Comparison of ENCODE assay signal across 1 cellular context in genomic region chr1:246583448-246584185, GRCh38.
A peak's percentile ranks its signal among the peaks of the same experiment; 100 is the strongest.
TF ChIP-seq lines count a peak whose summit lies in the region.

No MANE protein-coding gene starts in this region.

TF ChIP-seq in HepG2, 621 proteins besides CTCF, POLR2A, EP300 and RAD21 (continued from another document and continues in another):
- TF ChIP-seq MXD1 (CRISPR knock-in tag; IDR thresholded peaks at IDR 0.05) (no peak), HHEX (CRISPR knock-in tag; IDR thresholded peaks at IDR 0.05) (peak; percentile 72), ZNF468 (CRISPR knock-in tag; IDR thresholded peaks at IDR 0.05) (no peak), SIX1 (CRISPR knock-in tag; IDR thresholded peaks at IDR 0.05; ENCODE audit: borderline replicate concordance) (peak; percentile 89; the same call in 1 of the 2 replicates), FLYWCH1 (CRISPR knock-in tag; IDR thresholded peaks at IDR 0.05) (no peak), MNT (IDR thresholded peaks at IDR 0.05) (peak; percentile 12; the same call in 1 of the 2 replicates), ZNF44 (CRISPR knock-in tag; IDR thresholded peaks at IDR 0.05) (no peak), KDM6A (CRISPR knock-in tag; IDR thresholded peaks at IDR 0.05; ENCODE audit: low read depth) (peak; percentile 89), CENPT (CRISPR knock-in tag; IDR thresholded peaks at IDR 0.05; ENCODE audit: low read depth) (no peak), SP5 (CRISPR knock-in tag; IDR thresholded peaks at IDR 0.05; ENCODE audit: borderline replicate concordance, low read depth) (peak; percentile 62; the same call in 1 of the 2 replicates), TARDBP (CRISPR knock-in tag; IDR thresholded peaks at IDR 0.05) (peak; percentile 93), HOXA7 (CRISPR knock-in tag; IDR thresholded peaks at IDR 0.05) (no peak), SRSF1 (optimal IDR thresholded peaks at IDR 0.05; ENCODE audit: low read depth, low read length) (no peak), NFE2L2 (IDR thresholded peaks at IDR 0.05; ENCODE audit: low read length) (no peak), ZNF720 (CRISPR knock-in tag; IDR thresholded peaks at IDR 0.05) (no peak), SATB2 (CRISPR knock-in tag; IDR thresholded peaks at IDR 0.05) (peak; percentile 48; the same call in 1 of the 2 replicates), NRL (CRISPR knock-in tag; IDR thresholded peaks at IDR 0.05; ENCODE audit: borderline replicate concordance) (no peak), ZNF646 (CRISPR knock-in tag; IDR thresholded peaks at IDR 0.05) (peak; percentile 33; the same call in 1 of the 2 replicates), PRMT3 (CRISPR knock-in tag; IDR thresholded peaks at IDR 0.05; ENCODE audit: borderline replicate concordance, low read depth) (no peak), EZH2 (conservative IDR thresholded peaks at IDR 0.05; ENCODE audit: low read depth, low read length) (no peak), SP1 (IDR thresholded peaks at IDR 0.05) (no peak), SP1 (CRISPR knock-in tag; IDR thresholded peaks at IDR 0.05) (0 out of 2 replicates have a peak, but pooled peaks have one; percentile 13), E2F2 (CRISPR knock-in tag; IDR thresholded peaks at IDR 0.05; ENCODE audit: borderline replicate concordance) (no peak), MEF2D (CRISPR knock-in tag; IDR thresholded peaks at IDR 0.05) (0 out of 2 replicates have a peak, but pooled peaks have one; percentile 20), XRCC5 (optimal IDR thresholded peaks at IDR 0.05; ENCODE audit: low read length) (no peak), JUN (CRISPR knock-in tag; IDR thresholded peaks at IDR 0.05) (0 out of 2 replicates have a peak, but pooled peaks have one; percentile 57)
- TF ChIP-seq, protein P1, sequence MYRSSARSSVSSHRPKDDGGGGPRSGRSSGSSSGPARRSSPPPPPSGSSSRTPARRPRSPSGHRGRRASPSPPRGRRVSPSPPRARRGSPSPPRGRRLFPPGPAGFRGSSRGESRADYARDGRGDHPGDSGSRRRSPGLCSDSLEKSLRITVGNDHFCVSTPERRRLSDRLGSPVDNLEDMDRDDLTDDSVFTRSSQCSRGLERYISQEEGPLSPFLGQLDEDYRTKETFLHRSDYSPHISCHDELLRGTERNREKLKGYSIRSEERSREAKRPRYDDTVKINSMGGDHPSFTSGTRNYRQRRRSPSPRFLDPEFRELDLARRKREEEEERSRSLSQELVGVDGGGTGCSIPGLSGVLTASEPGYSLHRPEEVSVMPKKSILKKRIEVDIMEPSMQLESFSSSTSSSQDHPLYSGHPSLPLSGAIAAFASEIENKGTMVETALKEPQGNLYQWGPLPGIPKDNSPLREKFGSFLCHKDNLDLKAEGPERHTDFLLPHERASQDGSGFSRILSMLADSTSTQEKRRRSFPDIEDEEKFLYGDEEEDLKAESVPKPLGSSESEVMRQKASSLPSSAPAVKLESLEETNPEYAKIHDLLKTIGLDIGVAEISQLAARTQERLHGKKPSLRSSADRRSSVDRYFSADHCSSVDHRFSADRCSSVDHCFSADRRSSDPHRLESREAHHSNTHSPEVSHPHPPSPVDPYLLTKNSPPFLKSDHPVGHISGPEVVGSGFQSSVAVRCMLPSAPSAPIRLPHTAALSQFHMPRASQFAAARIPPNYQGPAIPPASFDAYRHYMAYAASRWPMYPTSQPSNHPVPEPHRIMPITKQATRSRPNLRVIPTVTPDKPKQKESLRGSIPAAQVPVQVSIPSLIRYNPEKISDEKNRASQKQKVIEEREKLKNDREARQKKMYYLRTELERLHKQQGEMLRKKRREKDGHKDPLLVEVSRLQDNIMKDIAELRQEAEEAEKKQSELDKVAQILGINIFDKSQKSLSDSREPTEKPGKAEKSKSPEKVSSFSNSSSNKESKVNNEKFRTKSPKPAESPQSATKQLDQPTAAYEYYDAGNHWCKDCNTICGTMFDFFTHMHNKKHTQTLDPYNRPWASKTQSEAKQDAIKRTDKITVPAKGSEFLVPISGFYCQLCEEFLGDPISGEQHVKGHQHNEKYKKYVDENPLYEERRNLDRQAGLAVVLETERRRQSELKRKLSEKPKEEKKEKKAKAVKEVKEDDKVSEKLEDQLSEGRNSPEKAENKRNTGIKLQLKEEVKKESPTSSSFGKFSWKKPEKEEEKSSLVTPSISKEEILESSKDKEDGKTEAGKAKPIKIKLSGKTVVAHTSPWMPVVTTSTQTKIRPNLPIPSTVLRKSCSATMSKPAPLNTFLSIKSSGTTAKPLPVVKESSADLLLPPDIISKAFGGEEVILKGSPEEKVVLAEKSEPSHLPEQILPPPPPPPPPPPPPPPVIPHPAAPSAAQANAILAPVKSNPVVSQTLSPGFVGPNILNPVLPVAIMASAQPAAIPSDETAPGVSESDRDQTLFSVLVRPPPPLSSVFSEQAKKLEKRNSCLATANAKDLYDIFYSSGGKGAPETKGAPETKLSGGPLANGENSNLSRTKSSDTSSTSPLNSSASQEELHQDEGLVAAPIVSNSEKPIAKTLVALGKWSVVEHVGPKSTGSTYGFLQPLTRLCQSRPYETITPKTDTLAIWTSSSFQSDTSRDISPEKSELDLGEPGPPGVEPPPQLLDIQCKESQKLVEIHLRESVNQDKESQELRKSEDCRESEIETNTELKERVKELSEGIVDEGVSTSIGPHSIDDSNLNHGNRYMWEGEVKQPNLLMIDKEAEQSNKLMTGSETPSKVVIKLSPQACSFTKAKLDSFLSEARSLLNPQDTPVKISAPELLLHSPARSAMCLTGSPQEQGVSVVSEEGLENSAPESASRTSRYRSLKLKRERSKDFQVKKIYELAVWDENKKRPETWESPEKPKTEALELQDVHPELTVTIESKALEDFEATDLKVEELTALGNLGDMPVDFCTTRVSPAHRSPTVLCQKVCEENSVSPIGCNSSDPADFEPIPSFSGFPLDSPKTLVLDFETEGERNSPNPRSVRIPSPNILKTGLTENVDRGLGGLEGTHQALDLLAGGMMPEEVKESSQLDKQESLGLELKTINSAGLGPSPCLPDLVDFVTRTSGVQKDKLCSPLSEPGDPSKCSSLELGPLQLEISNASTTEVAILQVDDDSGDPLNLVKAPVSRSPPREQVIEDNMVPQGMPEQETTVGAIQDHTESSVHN (CRISPR knock-in tag; IDR thresholded peaks at IDR 0.05) = no peak
- TF ChIP-seq, protein P2, sequence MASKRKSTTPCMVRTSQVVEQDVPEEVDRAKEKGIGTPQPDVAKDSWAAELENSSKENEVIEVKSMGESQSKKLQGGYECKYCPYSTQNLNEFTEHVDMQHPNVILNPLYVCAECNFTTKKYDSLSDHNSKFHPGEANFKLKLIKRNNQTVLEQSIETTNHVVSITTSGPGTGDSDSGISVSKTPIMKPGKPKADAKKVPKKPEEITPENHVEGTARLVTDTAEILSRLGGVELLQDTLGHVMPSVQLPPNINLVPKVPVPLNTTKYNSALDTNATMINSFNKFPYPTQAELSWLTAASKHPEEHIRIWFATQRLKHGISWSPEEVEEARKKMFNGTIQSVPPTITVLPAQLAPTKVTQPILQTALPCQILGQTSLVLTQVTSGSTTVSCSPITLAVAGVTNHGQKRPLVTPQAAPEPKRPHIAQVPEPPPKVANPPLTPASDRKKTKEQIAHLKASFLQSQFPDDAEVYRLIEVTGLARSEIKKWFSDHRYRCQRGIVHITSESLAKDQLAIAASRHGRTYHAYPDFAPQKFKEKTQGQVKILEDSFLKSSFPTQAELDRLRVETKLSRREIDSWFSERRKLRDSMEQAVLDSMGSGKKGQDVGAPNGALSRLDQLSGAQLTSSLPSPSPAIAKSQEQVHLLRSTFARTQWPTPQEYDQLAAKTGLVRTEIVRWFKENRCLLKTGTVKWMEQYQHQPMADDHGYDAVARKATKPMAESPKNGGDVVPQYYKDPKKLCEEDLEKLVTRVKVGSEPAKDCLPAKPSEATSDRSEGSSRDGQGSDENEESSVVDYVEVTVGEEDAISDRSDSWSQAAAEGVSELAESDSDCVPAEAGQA (IDR thresholded peaks at IDR 0.05; ENCODE audit: low read depth) = no peak
- TF ChIP-seq, protein P2 (CRISPR knock-in tag; IDR thresholded peaks at IDR 0.05; ENCODE audit: borderline replicate concordance) = no peak
